Comparison of ENCODE assay signal across 18 cellular contexts in the genomic region with DNA sequence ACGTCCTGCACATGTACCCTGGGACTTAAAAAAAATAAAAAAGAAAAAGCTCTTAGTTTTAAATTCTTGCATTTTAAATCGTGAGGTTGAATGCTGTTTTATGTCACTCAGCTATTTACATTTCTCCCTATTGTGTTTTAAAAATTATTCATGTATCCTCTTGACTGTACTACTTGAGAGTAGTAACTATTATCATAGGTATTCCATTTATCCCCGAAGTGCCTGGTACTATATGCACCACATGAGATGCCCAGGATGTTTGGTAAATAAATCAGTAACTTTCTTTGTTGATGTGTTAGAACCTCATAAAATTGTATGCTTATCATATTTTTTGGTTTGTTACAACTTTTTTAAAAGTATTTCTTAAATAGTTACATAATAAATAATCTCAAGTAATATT. TPM values are rescaled to one million over a fixed set of nuclear protein-coding genes. Genes with fewer than 3 reads are reported as not detected.
DNase-seq lines count a peak whose midpoint lies in the region; ATAC-seq and TF ChIP-seq lines count a peak whose summit lies in the region.
"Had no signal": no experiment of that assay in that cellular context is flagged by ENCODE, and none has a peak within 500 bp of the region (broad histone marks: within the 10 kb centered on the region; RNA-seq: fewer than 3 reads in every experiment).

No MANE protein-coding gene starts in this region.

- H3K4me3 Mint-ChIP-seq in immature natural killer cell, result no peak overlapping the region
- H3K4me3 Mint-ChIP-seq: CD14-positive monocyte, IgD-negative memory B cell had no signal

- no peak overlapping the region for H2AFZ ChIP-seq in GM23248

- no peak for TF ChIP-seq CTCF in gastroesophageal sphincter (IDR thresholded peaks at IDR 0.05)

- peaks cover 13% of the 10 kb centered on the region for H3F3A ChIP-seq in GM23248 (ENCODE audit: insufficient read depth)

- no peak overlapping the region for H3K27ac Mint-ChIP-seq in immature natural killer cell
- H3K27ac Mint-ChIP-seq: CD14-positive monocyte, IgD-negative memory B cell had no signal

- H3K27me3 ChIP-seq in GM23248 (replicated peaks; ENCODE audit: insufficient read depth) (no peaks in the 10 kb centered on the region), skeletal muscle satellite cell (ENCODE audit: control insufficient read depth, insufficient read depth, low read length) (no peaks in the 10 kb centered on the region), gastroesophageal sphincter (no peaks in the 10 kb centered on the region)
- H3K27me3 ChIP-seq: BLaER1 had no signal

- H3K27ac ChIP-seq in GM23248, result 0 out of 2 replicates have a peak overlapping the region, but pooled peaks have one; percentile 1
- no peak overlapping the region for H3K27ac ChIP-seq in gastroesophageal sphincter
- H3K27ac ChIP-seq: BLaER1 had no signal

- peaks cover 100% of the 10 kb centered on the region for H3K79me2 ChIP-seq in GM23248 (ENCODE audit: insufficient read depth)

- H3K4me3 ChIP-seq in GM23248, result no peak overlapping the region
- no peak overlapping the region for H3K4me3 ChIP-seq in skeletal muscle satellite cell (ENCODE audit: low read length)
- no peak overlapping the region for H3K4me3 ChIP-seq in gastroesophageal sphincter
- H3K4me3 ChIP-seq: BLaER1, HAP-1 had no signal

- TF ChIP-seq EP300 in gastroesophageal sphincter (IDR thresholded peaks at IDR 0.05), result no peak

- H3K27me3 Mint-ChIP-seq in immature natural killer cell (ENCODE audit: low read depth in 3 of 3), result no peaks in the 10 kb centered on the region
- H3K27me3 Mint-ChIP-seq: CD4-positive, alpha-beta memory T cell; IgD-negative memory B cell had no signal

- H3K9me2 ChIP-seq in GM23248 (ENCODE audit: insufficient read depth), result no peaks in the 10 kb centered on the region

- no peaks in the 10 kb centered on the region; the same call in 1 of the 2 replicates for H4K20me1 ChIP-seq in GM23248 (ENCODE audit: insufficient read depth)

- TF ChIP-seq POLR2A in gastroesophageal sphincter (IDR thresholded peaks at IDR 0.05), result no peak

- peaks cover 38% of the 10 kb centered on the region for H3K4me1 ChIP-seq in GM23248 (ENCODE audit: insufficient read depth)
- peaks cover 30% of the 10 kb centered on the region for H3K4me1 ChIP-seq in skeletal muscle satellite cell (ENCODE audit: control insufficient read depth, insufficient read depth, low read length)
- H3K4me1 ChIP-seq in gastroesophageal sphincter, result peaks cover 2 to 42% (median 12%) of the 10 kb centered on the region in 3 donors
- H3K4me1 ChIP-seq: BLaER1 had no signal

- no peaks in the 10 kb centered on the region for H3K9me3 ChIP-seq in GM23248 (ENCODE audit: low read depth)
- H3K9me3 ChIP-seq in skeletal muscle satellite cell (replicated peaks; ENCODE audit: low read length), result no peaks in the 10 kb centered on the region
- no peaks in the 10 kb centered on the region for H3K9me3 ChIP-seq in gastroesophageal sphincter
- H3K9me3 ChIP-seq: HAP-1 had no signal

- in situ Hi-C loops in GM23248 (cut with MboI), result no loop called here

- DNase-seq in EH (ENCODE audit: low read depth) (peak; percentile 36), GM23248 (no peak), amniotic epithelial cell (ENCODE audit: low read depth) (peak; percentile 30), NOMO-1 (lab: John Stamatoyannopoulos, UW; ENCODE audit: unreplicated experiment in 2 of 2) (no peak), immature natural killer cell (no peak)
- DNase-seq: CD4-positive, alpha-beta memory T cell; DMS153; DMS79; Karpas-422; KBM-7 had no signal

- no peak for ATAC-seq in gastroesophageal sphincter
- no peak for ATAC-seq in HG02870 (IDR thresholded peaks at IDR 0.05; ENCODE audit: unreplicated experiment)
- ATAC-seq: HepG2 had no signal

- peaks cover 0 to 3% (median 0%) of the 10 kb centered on the region in 3 donors for H3K36me3 Mint-ChIP-seq in immature natural killer cell

- H3K36me3 ChIP-seq in GM23248 (ENCODE audit: low read depth), result no peaks in the 10 kb centered on the region
- H3K36me3 ChIP-seq in skeletal muscle satellite cell (ENCODE audit: insufficient read depth, low read length), result no peaks in the 10 kb centered on the region
- H3K36me3 ChIP-seq in gastroesophageal sphincter, result no peaks in the 10 kb centered on the region
- H3K36me3 ChIP-seq: HAP-1 had no signal

- H3K9ac ChIP-seq in GM23248, result no peak overlapping the region
- no peak overlapping the region for H3K9ac ChIP-seq in skeletal muscle satellite cell (ENCODE audit: low read depth, low read length)
- H3K9ac ChIP-seq: BLaER1 had no signal

- H3K4me1 Mint-ChIP-seq in immature natural killer cell, result peaks cover 10 to 57% of the 10 kb centered on the region in 2 donors

- H3K4me2 ChIP-seq in GM23248 (ENCODE audit: unreplicated experiment) (peak overlapping the region; percentile 64), skeletal muscle satellite cell (ENCODE audit: low read length) (peak overlapping the region; percentile 5)
- H3K4me2 ChIP-seq: BLaER1 had no signal

- 96 to 98% methylated on average over 3 of the region's 3 CpGs for WGBS in GM23248 (ENCODE audit: low coverage in 1 of 2, low lambda C conversion rate in 2 of 2, missing lambda C conversion rate in 2 of 2), 2 experiments
- 95% methylated on average over 3 of the region's 3 CpGs for WGBS in gastroesophageal sphincter (ENCODE audit: low coverage in 1 of 2), 2 donors

- no peaks in the 10 kb centered on the region for H3K9me3 Mint-ChIP-seq in immature natural killer cell
- H3K9me3 Mint-ChIP-seq: CD14-positive monocyte; CD4-positive, alpha-beta memory T cell; IgD-negative memory B cell had no signal

RNA-seq across cellular contexts. Expression of gene MAP3K4, which starts 18.4 kb away (rescaled TPM):
- 24.0 and 26.2 TPM in 2 replicates for total RNA-seq in GM23248 (2014; rRNA removed; shearing (Covaris generic))
- polyA plus RNA-seq in GM23248 (2016; fragmentation: Nextera tagmentation; extraction: Ambion mirVana) (8.4 and 13.0 TPM in 2 replicates), immature natural killer cell (10 to 100 TPM in 1 of 3 donors, 1 to 10 TPM in 2; 5.2 to 11.2 (median 9.2) TPM)
- total RNA-seq in skeletal muscle satellite cell (2012; rRNA removed), result 15.9 and 22.1 TPM in 2 replicates
- total RNA-seq in gastroesophageal sphincter, result 10 to 100 TPM; 23.0 to 29.3 (median 26.8) TPM

Comparison
In these comparisons a context has a peak if more than half of its experiments do, and no peak if none do; other contexts are left out.
1. DNase-seq: peak in EH (single experiment) and amniotic epithelial cell (single experiment); none in GM23248 (single experiment), NOMO-1 (0 of 2) and immature natural killer cell (0 of 3).